Comparison of ENCODE assay signal across 1 cellular context in the genomic region with DNA sequence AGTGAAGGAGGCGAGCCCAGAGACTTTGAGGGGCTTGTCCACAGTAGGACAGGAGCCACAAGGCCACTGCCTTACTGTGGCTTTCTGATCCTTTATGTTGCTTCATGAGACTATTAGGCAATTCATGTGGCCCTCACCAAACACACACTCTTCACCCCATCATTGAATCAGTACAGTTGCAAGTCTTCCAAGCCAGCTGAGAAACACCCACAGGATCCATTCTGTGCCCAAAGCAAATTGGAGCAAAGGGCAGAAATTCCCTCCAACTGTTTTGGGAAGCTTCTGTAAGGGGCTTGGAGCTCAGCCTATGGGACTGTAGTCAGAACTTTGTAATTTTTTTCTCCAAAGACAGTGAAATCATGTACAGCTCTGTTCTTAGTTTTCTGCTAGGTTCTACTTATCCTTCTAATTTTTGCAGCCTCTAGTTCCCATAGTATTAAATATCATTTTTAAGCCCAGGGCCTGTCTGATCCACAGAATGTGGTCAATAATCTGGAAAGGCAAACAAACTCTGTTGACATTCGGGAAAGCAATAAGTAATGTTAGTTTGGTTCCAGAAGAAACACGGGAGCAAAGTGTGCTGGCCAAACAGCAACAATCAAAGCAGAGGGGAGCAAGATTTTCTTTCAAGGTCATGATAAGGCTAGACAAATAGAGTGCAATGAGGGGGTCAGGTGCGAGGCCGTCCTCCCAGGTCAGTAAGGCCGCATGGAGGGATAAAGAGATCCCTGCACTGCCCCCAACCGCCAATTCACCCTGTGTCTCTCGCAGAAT.
TF ChIP-seq lines count a peak whose summit lies in the region.

No MANE protein-coding gene starts in this region.

TF ChIP-seq in GM12878, 131 proteins besides CTCF, POLR2A, EP300 and RAD21:
- TF ChIP-seq MTA3 (IDR thresholded peaks at IDR 0.05; ENCODE audit: borderline replicate concordance, low read length) = no peak
- 0 out of 2 replicates have a peak, but pooled peaks have one; percentile 25 for TF ChIP-seq SMARCA5 (IDR thresholded peaks at IDR 0.05)
- no peak for TF ChIP-seq KDM1A (IDR thresholded peaks at IDR 0.05; ENCODE audit: borderline replicate concordance)
- no peak for TF ChIP-seq TCF7 (IDR thresholded peaks at IDR 0.05; ENCODE audit: borderline replicate concordance)
- no peak for TF ChIP-seq SIN3A (IDR thresholded peaks at IDR 0.05; ENCODE audit: low read depth, low read length)
- TF ChIP-seq, protein P1, sequence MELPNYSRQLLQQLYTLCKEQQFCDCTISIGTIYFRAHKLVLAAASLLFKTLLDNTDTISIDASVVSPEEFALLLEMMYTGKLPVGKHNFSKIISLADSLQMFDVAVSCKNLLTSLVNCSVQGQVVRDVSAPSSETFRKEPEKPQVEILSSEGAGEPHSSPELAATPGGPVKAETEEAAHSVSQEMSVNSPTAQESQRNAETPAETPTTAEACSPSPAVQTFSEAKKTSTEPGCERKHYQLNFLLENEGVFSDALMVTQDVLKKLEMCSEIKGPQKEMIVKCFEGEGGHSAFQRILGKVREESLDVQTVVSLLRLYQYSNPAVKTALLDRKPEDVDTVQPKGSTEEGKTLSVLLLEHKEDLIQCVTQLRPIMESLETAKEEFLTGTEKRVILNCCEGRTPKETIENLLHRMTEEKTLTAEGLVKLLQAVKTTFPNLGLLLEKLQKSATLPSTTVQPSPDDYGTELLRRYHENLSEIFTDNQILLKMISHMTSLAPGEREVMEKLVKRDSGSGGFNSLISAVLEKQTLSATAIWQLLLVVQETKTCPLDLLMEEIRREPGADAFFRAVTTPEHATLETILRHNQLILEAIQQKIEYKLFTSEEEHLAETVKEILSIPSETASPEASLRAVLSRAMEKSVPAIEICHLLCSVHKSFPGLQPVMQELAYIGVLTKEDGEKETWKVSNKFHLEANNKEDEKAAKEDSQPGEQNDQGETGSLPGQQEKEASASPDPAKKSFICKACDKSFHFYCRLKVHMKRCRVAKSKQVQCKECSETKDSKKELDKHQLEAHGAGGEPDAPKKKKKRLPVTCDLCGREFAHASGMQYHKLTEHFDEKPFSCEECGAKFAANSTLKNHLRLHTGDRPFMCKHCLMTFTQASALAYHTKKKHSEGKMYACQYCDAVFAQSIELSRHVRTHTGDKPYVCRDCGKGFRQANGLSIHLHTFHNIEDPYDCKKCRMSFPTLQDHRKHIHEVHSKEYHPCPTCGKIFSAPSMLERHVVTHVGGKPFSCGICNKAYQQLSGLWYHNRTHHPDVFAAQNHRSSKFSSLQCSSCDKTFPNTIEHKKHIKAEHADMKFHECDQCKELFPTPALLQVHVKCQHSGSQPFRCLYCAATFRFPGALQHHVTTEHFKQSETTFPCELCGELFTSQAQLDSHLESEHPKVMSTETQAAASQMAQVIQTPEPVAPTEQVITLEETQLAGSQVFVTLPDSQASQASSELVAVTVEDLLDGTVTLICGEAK (IDR thresholded peaks at IDR 0.05; ENCODE audit: borderline replicate concordance) = peak; percentile 25; the same call in 1 of the 2 replicates
